In genomic region chr5:164207646-164208045, GRCh38 we compare ENCODE assay signal across 17 cellular contexts.
"Had no signal": no experiment of that assay in that cellular context is flagged by ENCODE, and none has a peak within 500 bp of the region (broad histone marks: within the 10 kb centered on the region; RNA-seq: fewer than 3 reads in every experiment).

No MANE protein-coding gene starts in this region.

- H3K4me1 Mint-ChIP-seq: activated CD4-positive, alpha-beta T cell treated with anti-CD3 and anti-CD28 coated beads for 36 hours; activated naive CD8-positive, alpha-beta T cell treated with anti-CD3 and anti-CD28 coated beads for 36 hours; central memory CD8-positive, alpha-beta T cell; naive thymus-derived CD8-positive, alpha-beta T cell; stimulated activated naive B cell treated with anti-CD40 and anti-IgM and Interleukin-4, amounts not matched to agents 10 μg/mL and 1 μg/mL and 100 μg/mL, for 72 hours had no signal

- DNase-seq: activated CD4-positive, alpha-beta T cell treated with anti-CD3 and anti-CD28 coated beads for 36 hours; activated CD4-positive, alpha-beta T cell treated with anti-CD3 and anti-CD28 coated beads, Interleukin-2, amount 50 U/mL, for 48 hours; activated naive CD8-positive, alpha-beta T cell treated with anti-CD3 and anti-CD28 coated beads for 36 hours; amniotic stem cell; body of pancreas; effector CD4-positive, alpha-beta T cell; left cardiac atrium; mesendoderm; naive thymus-derived CD8-positive, alpha-beta T cell; stimulated activated naive B cell treated with anti-CD40 and anti-IgM and Interleukin-4, amounts not matched to agents 10 μg/mL and 1 μg/mL and 100 μg/mL, for 72 hours; upper lobe of right lung had no signal

- H3K4me3 Mint-ChIP-seq: activated CD4-positive, alpha-beta T cell treated with anti-CD3 and anti-CD28 coated beads for 36 hours; activated naive CD8-positive, alpha-beta T cell treated with anti-CD3 and anti-CD28 coated beads for 36 hours; activated T-helper 1 cell treated with anti-CD3 and anti-CD28 coated beads, Interleukin-12 subunit alpha, Interleukin-12 subunit beta, Interleukin-2, Interleukin-4 antibody, amounts not matched to agents 30 ng/mL and 10 ng/mL and 1 ng/mL, durations not matched to agents 14 hours and 24 hours and 36 hours; central memory CD8-positive, alpha-beta T cell; naive thymus-derived CD8-positive, alpha-beta T cell; stimulated activated naive B cell treated with anti-CD40 and anti-IgM and Interleukin-4, amounts not matched to agents 10 μg/mL and 1 μg/mL and 100 μg/mL, for 72 hours; WTC11 had no signal

- H3K9me3 Mint-ChIP-seq: activated naive CD8-positive, alpha-beta T cell treated with anti-CD3 and anti-CD28 coated beads for 36 hours; activated T-helper 1 cell treated with anti-CD3 and anti-CD28 coated beads, Interleukin-12 subunit alpha, Interleukin-12 subunit beta, Interleukin-2, Interleukin-4 antibody, amounts not matched to agents 30 ng/mL and 10 ng/mL and 1 ng/mL, durations not matched to agents 14 hours and 24 hours and 36 hours; stimulated activated naive B cell treated with anti-CD40 and anti-IgM and Interleukin-4, amounts not matched to agents 10 μg/mL and 1 μg/mL and 100 μg/mL, for 72 hours; WTC11 had no signal

- H3K27ac Mint-ChIP-seq: activated CD4-positive, alpha-beta T cell treated with anti-CD3 and anti-CD28 coated beads for 36 hours; activated naive CD8-positive, alpha-beta T cell treated with anti-CD3 and anti-CD28 coated beads for 36 hours; activated T-helper 1 cell treated with anti-CD3 and anti-CD28 coated beads, Interleukin-12 subunit alpha, Interleukin-12 subunit beta, Interleukin-2, Interleukin-4 antibody, amounts not matched to agents 30 ng/mL and 10 ng/mL and 1 ng/mL, durations not matched to agents 14 hours and 24 hours and 36 hours; naive thymus-derived CD8-positive, alpha-beta T cell; stimulated activated naive B cell treated with anti-CD40 and anti-IgM and Interleukin-4, amounts not matched to agents 10 μg/mL and 1 μg/mL and 100 μg/mL, for 72 hours; WTC11 had no signal

- H3K4me3 ChIP-seq: body of pancreas, coronary artery, thoracic aorta, upper lobe of right lung had no signal

- H3K36me3 ChIP-seq: neutrophil, thoracic aorta, upper lobe of right lung had no signal

- H3K27me3 Mint-ChIP-seq: activated CD4-positive, alpha-beta T cell treated with anti-CD3 and anti-CD28 coated beads for 36 hours; activated naive CD8-positive, alpha-beta T cell treated with anti-CD3 and anti-CD28 coated beads for 36 hours; central memory CD8-positive, alpha-beta T cell; naive thymus-derived CD8-positive, alpha-beta T cell had no signal

- H3K36me3 Mint-ChIP-seq: activated naive CD8-positive, alpha-beta T cell treated with anti-CD3 and anti-CD28 coated beads for 36 hours; naive thymus-derived CD8-positive, alpha-beta T cell; stimulated activated naive B cell treated with anti-CD40 and anti-IgM and Interleukin-4, amounts not matched to agents 10 μg/mL and 1 μg/mL and 100 μg/mL, for 72 hours; WTC11 had no signal

- H3K9me3 ChIP-seq: body of pancreas, neutrophil, thoracic aorta, upper lobe of right lung had no signal

- H3K27ac ChIP-seq: body of pancreas, coronary artery, neutrophil, thoracic aorta, upper lobe of right lung had no signal

- H3K4me1 ChIP-seq: body of pancreas, upper lobe of right lung had no signal

- H3K27me3 ChIP-seq: body of pancreas, neutrophil, upper lobe of right lung had no signal
